9 cellular contexts compared by ENCODE assay signal in the genomic region with DNA sequence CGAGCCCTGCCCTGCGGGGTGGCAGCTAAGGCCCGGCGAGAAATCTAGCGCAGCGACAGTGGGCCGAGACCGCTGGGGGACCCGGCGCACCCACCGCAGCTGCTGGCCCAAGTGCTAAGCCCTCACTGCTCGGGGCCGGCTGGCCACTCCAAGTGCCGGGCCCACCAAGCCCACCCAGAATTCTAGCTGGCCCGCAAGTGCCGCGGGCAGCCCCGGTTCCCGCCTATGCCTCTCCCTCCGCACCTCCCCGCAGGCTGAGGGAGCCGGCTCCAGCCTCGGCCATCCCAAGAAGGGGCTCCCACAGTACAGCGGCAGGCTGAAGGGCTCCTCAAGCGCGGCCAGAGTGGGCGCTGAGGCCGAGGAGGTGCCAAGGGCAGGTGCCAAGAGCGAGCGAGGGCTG. TPM values are rescaled to one million over a fixed set of nuclear protein-coding genes. Genes with fewer than 3 reads are reported as not detected.
"Had no signal": no experiment of that assay in that cellular context is flagged by ENCODE, and none has a peak within 500 bp of the region (broad histone marks: within the 10 kb centered on the region; RNA-seq: fewer than 3 reads in every experiment).

No MANE protein-coding gene starts in this region.

- H3K27ac Mint-ChIP-seq: HFFc6, IgD-negative memory B cell had no signal

- H3K4me3 ChIP-seq: GM23248, HAP-1 had no signal

- ATAC-seq: HCT116, HepG2 had no signal

- DNase-seq: GM23248, GOT3, H7, HFFc6 had no signal

- H3K27me3 Mint-ChIP-seq: IgD-negative memory B cell had no signal

- H3K36me3 Mint-ChIP-seq: IgD-negative memory B cell had no signal

- H3K4me3 Mint-ChIP-seq: HFFc6, IgD-negative memory B cell had no signal

- H3K9me3 ChIP-seq: HAP-1 had no signal

- H2AFZ ChIP-seq: GM23248 had no signal

- H3K9ac ChIP-seq: GM23248 had no signal

- H3K36me3 ChIP-seq: HAP-1 had no signal

- H3K27ac ChIP-seq: GM23248, HL-60 had no signal

- H3K4me1 ChIP-seq: HAP-1 had no signal

RNA-seq across cellular contexts. Expression of a gene that starts 55.2 kb away (rescaled TPM):
- polyA plus RNA-seq: IgD-negative memory B cell had no signal
